ENCODE assay signal across 1 cellular context in the genomic region with DNA sequence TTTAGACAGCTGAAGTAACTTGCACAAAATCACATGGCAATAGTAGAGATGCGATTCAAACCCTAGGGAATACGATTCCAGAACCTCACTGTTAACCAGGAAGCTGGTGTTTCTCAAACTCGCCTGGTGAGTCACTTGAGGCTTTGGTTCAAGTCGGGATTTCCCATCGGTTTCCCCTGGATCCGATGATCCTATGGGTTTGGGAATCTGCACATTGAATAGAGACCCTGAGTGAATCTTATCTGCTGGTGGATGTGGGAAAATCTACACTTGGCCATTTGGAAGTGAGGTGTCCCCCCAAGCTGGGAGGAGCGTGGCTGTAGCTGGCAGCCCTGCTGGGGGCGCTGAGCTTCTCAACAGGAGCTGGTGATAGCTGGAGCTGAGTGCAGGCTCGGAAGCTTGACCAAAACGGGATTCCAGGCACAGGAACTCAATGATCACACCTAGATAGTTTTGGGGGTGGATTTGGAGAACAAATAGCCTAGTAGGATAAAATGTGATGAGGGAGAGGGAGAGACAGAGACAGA.
TF ChIP-seq lines count a peak whose summit lies in the region.

No MANE protein-coding gene starts in this region.

TF ChIP-seq in IMR-90, 13 proteins besides CTCF, POLR2A, EP300 and RAD21 (continued from another document):
- TF ChIP-seq, protein P1, sequence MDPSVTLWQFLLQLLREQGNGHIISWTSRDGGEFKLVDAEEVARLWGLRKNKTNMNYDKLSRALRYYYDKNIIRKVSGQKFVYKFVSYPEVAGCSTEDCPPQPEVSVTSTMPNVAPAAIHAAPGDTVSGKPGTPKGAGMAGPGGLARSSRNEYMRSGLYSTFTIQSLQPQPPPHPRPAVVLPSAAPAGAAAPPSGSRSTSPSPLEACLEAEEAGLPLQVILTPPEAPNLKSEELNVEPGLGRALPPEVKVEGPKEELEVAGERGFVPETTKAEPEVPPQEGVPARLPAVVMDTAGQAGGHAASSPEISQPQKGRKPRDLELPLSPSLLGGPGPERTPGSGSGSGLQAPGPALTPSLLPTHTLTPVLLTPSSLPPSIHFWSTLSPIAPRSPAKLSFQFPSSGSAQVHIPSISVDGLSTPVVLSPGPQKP (IDR thresholded peaks at IDR 0.05; ENCODE audit: borderline replicate concordance, low read depth, low read length): no peak
- TF ChIP-seq CEBPB (IDR thresholded peaks at IDR 0.05; ENCODE audit: low read depth, low read length): no peak
